ENCODE assay signal across 1 cellular context in genomic region chr2:81481994-81482368, GRCh38.
TF ChIP-seq lines count a peak whose summit lies in the region.

No MANE protein-coding gene starts in this region.

TF ChIP-seq in GM23338, 12 proteins besides CTCF, POLR2A, EP300 and RAD21 (continued from another document):
- TF ChIP-seq ZNF462 (CRISPR knock-in tag; IDR thresholded peaks at IDR 0.05) (no peak), EZH2 (IDR thresholded peaks at IDR 0.05; ENCODE audit: low read depth, unreplicated experiment) (no peak), JUNB (IDR thresholded peaks at IDR 0.05; ENCODE audit: unreplicated experiment) (no peak)
